17 cellular contexts compared by ENCODE assay signal in the genomic region with DNA sequence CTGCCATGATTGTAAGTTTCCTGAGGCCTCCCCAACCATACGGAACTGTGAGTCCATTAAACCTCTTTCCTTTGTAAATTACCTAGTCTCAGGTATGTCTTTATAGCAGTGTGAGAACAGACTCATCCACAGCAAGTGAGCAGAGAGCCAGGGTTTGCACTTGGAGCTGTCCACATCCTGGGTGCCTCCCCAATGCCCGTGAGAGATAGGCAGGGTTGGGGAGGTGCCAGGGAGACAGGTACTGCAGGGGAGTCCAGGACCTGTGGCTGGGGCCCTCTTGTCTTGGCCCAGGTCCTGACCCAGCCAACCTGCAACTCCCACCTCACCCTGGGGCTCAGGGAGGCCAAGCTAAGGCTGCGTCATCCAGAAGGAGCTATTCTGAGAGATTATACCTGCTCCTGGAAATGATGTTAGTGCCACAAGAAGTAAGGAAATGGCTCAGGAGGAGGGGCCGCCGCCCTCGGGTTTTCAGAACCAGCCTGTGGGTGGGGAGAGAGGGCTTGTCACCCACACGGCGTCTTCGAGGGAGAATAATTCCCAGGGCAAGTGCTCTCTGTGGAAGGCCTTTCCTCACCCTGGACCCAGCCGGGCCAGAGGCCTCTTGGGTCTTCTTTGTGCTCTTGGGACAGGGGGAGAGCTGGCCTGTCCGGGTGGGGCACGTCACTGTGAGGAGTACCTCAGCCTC.
"Had no signal": no experiment of that assay in that cellular context is flagged by ENCODE, and none has a peak within 500 bp of the region (broad histone marks: within the 10 kb centered on the region; RNA-seq: fewer than 3 reads in every experiment).

No MANE protein-coding gene starts in this region.

- H3K27ac Mint-ChIP-seq: effector memory CD8-positive, alpha-beta T cell; natural killer cell treated with Interleukin-12 subunit alpha and Interleukin-12 subunit beta and Interleukin-15 and Interleukin-18, amount 100 ng/mL, for 72 hours had no signal

- ATAC-seq: effector memory CD8-positive, alpha-beta T cell; gastroesophageal sphincter; left lobe of liver; natural killer cell treated with Interleukin-12 subunit alpha and Interleukin-12 subunit beta and Interleukin-15 and Interleukin-18, amount 100 ng/mL, for 72 hours; right cardiac atrium had no signal

- H3K27ac ChIP-seq: esophagus squamous epithelium, gastroesophageal sphincter, hepatocyte had no signal

- H3K36me3 ChIP-seq: esophagus squamous epithelium, gastroesophageal sphincter had no signal

- DNase-seq: effector memory CD8-positive, alpha-beta T cell; esophagus squamous epithelium; foreskin fibroblast; kidney glomerular epithelial cell; mesenchymal stem cell; midbrain; small intestine; stimulated activated CD4-positive, alpha-beta T cell treated with anti-CD3 and anti-CD28 coated beads, Interleukin-12 subunit alpha, Interleukin-12 subunit beta, amount 100 ng/mL, for 4 hours; stimulated activated naive CD4-positive, alpha-beta T cell treated with Interleukin-2 at 50 U/mL for 16 hours; trophoblast cell had no signal

- H3K4me3 Mint-ChIP-seq: central memory CD8-positive, alpha-beta T cell; effector memory CD8-positive, alpha-beta T cell; natural killer cell treated with Interleukin-12 subunit alpha and Interleukin-12 subunit beta and Interleukin-15 and Interleukin-18, amount 100 ng/mL, for 72 hours had no signal

- H3K9me3 Mint-ChIP-seq: central memory CD8-positive, alpha-beta T cell; effector memory CD8-positive, alpha-beta T cell; natural killer cell treated with Interleukin-12 subunit alpha and Interleukin-12 subunit beta and Interleukin-15 and Interleukin-18, amount 100 ng/mL, for 72 hours had no signal

- H3K36me3 Mint-ChIP-seq: natural killer cell treated with Interleukin-12 subunit alpha and Interleukin-12 subunit beta and Interleukin-15 and Interleukin-18, amount 100 ng/mL, for 72 hours had no signal

- H3K4me3 ChIP-seq: esophagus squamous epithelium, gastroesophageal sphincter, hepatocyte, lung had no signal

- H3K9me3 ChIP-seq: esophagus squamous epithelium had no signal
